8 cellular contexts compared by ENCODE assay signal in the genomic region with DNA sequence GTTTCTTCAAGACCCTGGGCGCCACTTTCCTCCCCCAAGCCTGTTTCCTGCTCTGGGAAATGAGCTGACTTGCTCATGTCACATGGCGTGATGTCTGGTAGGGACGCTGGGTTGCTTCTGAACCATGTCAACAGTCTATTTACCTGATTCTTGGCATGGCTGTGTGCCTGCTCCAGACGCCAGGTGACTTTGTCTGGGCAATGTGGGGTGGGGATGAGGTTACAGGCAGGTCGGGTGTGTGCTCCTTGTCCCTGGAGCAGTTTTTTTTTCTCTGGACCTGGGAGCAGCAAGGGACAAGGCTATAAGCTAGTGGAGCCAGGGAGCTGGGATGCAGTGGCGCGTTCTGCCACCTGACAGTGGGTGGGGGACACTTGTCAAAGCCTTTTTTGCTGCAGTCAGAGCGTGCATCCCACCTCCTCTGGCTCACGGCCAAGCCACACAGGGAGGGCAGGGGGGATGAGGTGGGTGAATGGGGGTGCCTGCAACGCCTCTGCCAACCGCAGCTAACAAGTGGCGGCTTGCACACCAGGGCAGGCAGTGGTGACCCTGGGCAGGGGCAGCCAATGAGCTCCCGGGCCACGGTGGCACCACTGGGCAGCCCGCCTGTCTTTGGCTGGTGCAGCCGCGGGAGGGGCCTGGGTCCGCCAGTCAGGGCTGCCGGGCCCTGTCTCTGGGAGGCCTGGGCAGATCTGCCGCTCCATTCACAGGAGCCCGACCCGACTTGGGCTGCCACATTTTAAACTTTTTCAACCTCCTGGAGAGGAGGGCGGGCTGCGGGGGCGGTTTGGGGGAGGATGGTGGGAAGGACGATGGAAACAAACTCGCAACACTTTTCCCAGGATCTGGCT. TPM values are rescaled to one million over a fixed set of nuclear protein-coding genes. Genes with fewer than 3 reads are reported as not detected.
DNase-seq lines count a peak whose midpoint lies in the region; ATAC-seq and TF ChIP-seq lines count a peak whose summit lies in the region.

No MANE protein-coding gene starts in this region.

- no peaks in the 10 kb centered on the region for H3K27me3 ChIP-seq in mucosa of rectum (ENCODE audit: control insufficient read depth in 2 of 2, insufficient read depth in 2 of 2, low read length in 2 of 2)

- H3K4me3 ChIP-seq in epithelial cell of proximal tubule (ENCODE audit: low read depth, low read length) (no peak overlapping the region), mucosa of rectum (ENCODE audit: low read length in 2 of 2) (peak overlapping the region; percentile 0 to 56)

- H3K27ac ChIP-seq in mucosa of rectum (ENCODE audit: low read depth in 2 of 2, low read length in 2 of 2), result peak overlapping the region; percentile 73 to 77

- H3K36me3 ChIP-seq in mucosa of rectum (ENCODE audit: control insufficient read depth in 2 of 2, insufficient read depth in 2 of 2, low read length in 2 of 2), result peaks cover 20 to 21% of the 10 kb centered on the region in 2 donors

- peaks cover 47% of the 10 kb centered on the region in 2 donors for H3K4me1 ChIP-seq in mucosa of rectum (ENCODE audit: control insufficient read depth in 2 of 2, insufficient read depth in 2 of 2, low read length in 2 of 2)

- H3K9ac ChIP-seq in mucosa of rectum (ENCODE audit: low read depth in 1 of 2, low read length in 2 of 2), result peak overlapping the region; percentile 48 to 65

- no peaks in the 10 kb centered on the region for H3K9me3 ChIP-seq in mucosa of rectum (ENCODE audit: control insufficient read depth in 2 of 2, low read length in 2 of 2)

- DNase-seq in HPDE6-E6E7 (ENCODE audit: extremely low spot score) (peak; percentile 93), activated T-cell treated with anti-CD3 and anti-CD28 coated beads for 24 hours (ENCODE audit: low read depth) (peak; percentile 82), epithelial cell of proximal tubule (ENCODE audit: low read depth) (no peak)
- peak; percentile 98 for DNase-seq in NK-92 treated with Interleukin-12 subunit alpha and Interleukin-12 subunit beta, amount 100 ng/mL, for 24 hours (lab: John Stamatoyannopoulos, UW)
- DNase-seq in stimulated activated CD8-positive, alpha-beta memory T cell treated with anti-CD3 and anti-CD28 coated beads, Interleukin-4, amount 100 ng/mL, for 4 hours (ENCODE audit: low read depth in 2 of 2, low spot score in 1 of 2), result peak; percentile 60 to 85

- ATAC-seq in GM18868 (IDR thresholded peaks at IDR 0.05; ENCODE audit: unreplicated experiment), result peak; percentile 63
- no peak for ATAC-seq in HG03095 (IDR thresholded peaks at IDR 0.05; ENCODE audit: unreplicated experiment)

- peak; percentile 36 for TF ChIP-seq CTCF in epithelial cell of proximal tubule (conservative IDR thresholded peaks at IDR 0.05; ENCODE audit: low read depth, low read length)

RNA-seq across cellular contexts. Expression of a gene that starts 22.9 kb away (rescaled TPM):
- total RNA-seq in epithelial cell of proximal tubule, result 25.0 and 29.8 TPM in 2 replicates

RNA-seq across cellular contexts. Expression of a gene that starts 58.1 kb away (rescaled TPM):
- 33.6 and 122 TPM in 2 replicates for total RNA-seq in epithelial cell of proximal tubule
